In the genomic region with DNA sequence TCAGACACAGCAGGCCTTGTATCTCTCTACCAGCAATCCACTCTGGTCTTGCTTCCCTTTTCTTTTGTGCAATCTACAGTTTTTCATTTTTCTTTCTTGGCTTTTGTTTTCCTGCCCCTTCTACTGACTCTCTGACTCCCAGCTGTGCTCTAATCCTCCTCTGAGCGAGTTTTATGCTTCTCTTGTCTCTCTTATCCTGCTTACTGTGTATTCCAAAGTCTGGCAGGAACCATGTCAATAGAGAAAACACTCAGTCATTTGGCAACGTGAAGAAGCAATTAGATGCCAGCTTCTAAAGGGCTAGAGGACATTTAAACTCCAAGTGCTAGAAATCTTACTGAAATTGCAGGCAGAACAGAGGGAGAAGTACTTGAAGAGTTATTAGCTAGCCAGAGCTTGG, we compare ENCODE assay signal across 16 cellular contexts.
DNase-seq lines count a peak whose midpoint lies in the region; ATAC-seq and TF ChIP-seq lines count a peak whose summit lies in the region.
"Had no signal": no experiment of that assay in that cellular context is flagged by ENCODE, and none has a peak within 500 bp of the region (broad histone marks: within the 10 kb centered on the region; RNA-seq: fewer than 3 reads in every experiment).

No MANE protein-coding gene starts in this region.

- H3K27me3 ChIP-seq in GM23338 (ENCODE audit: insufficient read depth) (no peaks in the 10 kb centered on the region), mesendoderm (ENCODE audit: insufficient read depth, low read length, poor library complexity) (no peaks in the 10 kb centered on the region), suprapubic skin (no peaks in the 10 kb centered on the region)
- H3K27me3 ChIP-seq: SJSA1 had no signal

- ATAC-seq in GM23338: no peak
- ATAC-seq in GM19351 (IDR thresholded peaks at IDR 0.05; ENCODE audit: unreplicated experiment): no peak
- ATAC-seq in HG03439 (IDR thresholded peaks at IDR 0.05; ENCODE audit: unreplicated experiment): no peak
- ATAC-seq: CD8-positive, alpha-beta T cell had no signal

- no peak overlapping the region for H3K9ac ChIP-seq in mesendoderm (ENCODE audit: low read length)

- no peak overlapping the region for H2BK15ac ChIP-seq in mesendoderm (replicated peaks; ENCODE audit: low read depth)

- H3K23ac ChIP-seq in mesendoderm (ENCODE audit: low read length): no peak overlapping the region

- H3K79me2 ChIP-seq in GM23338 (replicated peaks; ENCODE audit: insufficient read depth) (no peaks in the 10 kb centered on the region), mesendoderm (ENCODE audit: control insufficient read depth, insufficient read depth, low read length) (no peaks in the 10 kb centered on the region)

- 0 out of 2 replicates have a peak overlapping the region, but pooled peaks have one; percentile 30 for H3K27ac Mint-ChIP-seq in GM23338
- H3K27ac Mint-ChIP-seq: CD8-positive, alpha-beta T cell had no signal

- H3K18ac ChIP-seq in mesendoderm (ENCODE audit: low read length): peak overlapping the region; percentile 39

- H3K9me2 ChIP-seq in GM23338 (ENCODE audit: insufficient read depth): peaks cover 3% of the 10 kb centered on the region; the same call in 1 of the 2 replicates

- H4K8ac ChIP-seq in mesendoderm (ENCODE audit: low read depth, low read length): no peak overlapping the region

- WGBS in mesendoderm (ENCODE audit: extremely low coverage, insufficient coverage, low lambda C conversion rate): no CpG with 5 or more reads among the region's 2 CpGs
- WGBS in suprapubic skin: 17% methylated on average over 2 of the region's 2 CpGs

- no peak overlapping the region for H3K27ac ChIP-seq in GM23338 (ENCODE audit: low read depth)
- H3K27ac ChIP-seq in mesendoderm (ENCODE audit: low read depth, low read length): peak overlapping the region; percentile 67
- H3K27ac ChIP-seq in suprapubic skin: no peak overlapping the region
- H3K27ac ChIP-seq: PC-9, SJSA1 had no signal

- H3K36me3 Mint-ChIP-seq in GM23338 (ENCODE audit: low read depth): no peaks in the 10 kb centered on the region
- H3K36me3 Mint-ChIP-seq: CD8-positive, alpha-beta T cell had no signal

- H2BK120ac ChIP-seq in mesendoderm (ENCODE audit: low read depth, low read length): no peak overlapping the region

- H3K4me1 Mint-ChIP-seq in GM23338: peaks cover 31% of the 10 kb centered on the region

- no peak overlapping the region for H3K4me3 ChIP-seq in GM23338
- no peak overlapping the region for H3K4me3 ChIP-seq in mesendoderm (ENCODE audit: low read length)
- no peak overlapping the region for H3K4me3 ChIP-seq in suprapubic skin
- H3K4me3 ChIP-seq: PC-9, SJSA1 had no signal

- TF ChIP-seq EP300 in suprapubic skin (IDR thresholded peaks at IDR 0.05): no peak

- no peaks in the 10 kb centered on the region for H3F3A ChIP-seq in GM23338 (replicated peaks; ENCODE audit: low read depth)

- no peak overlapping the region for H2AK5ac ChIP-seq in mesendoderm (ENCODE audit: low read length)

- H3K36me3 ChIP-seq in GM23338 (ENCODE audit: insufficient read depth) (no peaks in the 10 kb centered on the region), mesendoderm (ENCODE audit: control insufficient read depth, insufficient read depth, low read length) (no peaks in the 10 kb centered on the region), suprapubic skin (no peaks in the 10 kb centered on the region)
- H3K36me3 ChIP-seq: SJSA1 had no signal

- H3K4me2 ChIP-seq in GM23338 (no peak overlapping the region), mesendoderm (ENCODE audit: low read length) (no peak overlapping the region)
- H3K4me2 ChIP-seq: PC-9 had no signal

- no peaks in the 10 kb centered on the region for H3K9me3 ChIP-seq in suprapubic skin
- H3K9me3 ChIP-seq: SJSA1 had no signal

- H4K20me1 ChIP-seq in GM23338 (replicated peaks; ENCODE audit: insufficient read depth): no peaks in the 10 kb centered on the region

- TF ChIP-seq POLR2A in suprapubic skin (IDR thresholded peaks at IDR 0.05): no peak

- no peak overlapping the region for H3K56ac ChIP-seq in mesendoderm (ENCODE audit: low read length)

- H3K4ac ChIP-seq in mesendoderm (ENCODE audit: low read depth, low read length): no peak overlapping the region

- peak; percentile 19 for DNase-seq in NCI-H1092 treated with DMSO at 0.1 percent for 48 hours (lab: John Stamatoyannopoulos, UW)
- DNase-seq in NCI-H1092 (lab: John Stamatoyannopoulos, UW): no peak
- no peak for DNase-seq in GM23338 (ENCODE audit: low spot score)
- DNase-seq in NCI-H2227 (lab: John Stamatoyannopoulos, UW; ENCODE audit: unreplicated experiment): peak; percentile 14
- peak; percentile 94 for DNase-seq in mesendoderm
- DNase-seq in suprapubic skin (ENCODE audit: low spot score in 2 of 2): no peak
- DNase-seq: 8988T; CD8-positive, alpha-beta T cell; KG1; NCI-H2029 treated with DMSO at 0.1 percent for 48 hours; NCI-H345; NCI-H526 treated with DMSO at 0.1 percent for 48 hours; PC-9 had no signal

- H3K9me3 Mint-ChIP-seq in GM23338: no peaks in the 10 kb centered on the region

- H2BK5ac ChIP-seq in mesendoderm (ENCODE audit: low read length): no peak overlapping the region

- TF ChIP-seq CTCF in GM23338 (conservative IDR thresholded peaks at IDR 0.05; ENCODE audit: low read depth in 2 of 2) (no peak), suprapubic skin (IDR thresholded peaks at IDR 0.05) (no peak)

- H3K79me1 ChIP-seq in mesendoderm (ENCODE audit: low read length): no peaks in the 10 kb centered on the region

- peaks cover 7% of the 10 kb centered on the region for H3K27me3 Mint-ChIP-seq in GM23338 (ENCODE audit: insufficient read depth, low read depth, poor library complexity)

- peaks cover 11% of the 10 kb centered on the region for H3K4me1 ChIP-seq in GM23338 (ENCODE audit: insufficient read depth)
- H3K4me1 ChIP-seq in mesendoderm (ENCODE audit: control insufficient read depth, low read depth, low read length): peaks cover 8% of the 10 kb centered on the region
- no peaks in the 10 kb centered on the region for H3K4me1 ChIP-seq in suprapubic skin
- H3K4me1 ChIP-seq: SJSA1 had no signal

- no peak overlapping the region for H4K5ac ChIP-seq in mesendoderm (ENCODE audit: low read length)

- no peak overlapping the region for H3K4me3 Mint-ChIP-seq in GM23338
- H3K4me3 Mint-ChIP-seq: CD8-positive, alpha-beta T cell had no signal

- H2AFZ ChIP-seq in GM23338: peak overlapping the region; percentile 12; the same call in 1 of the 2 replicates
- H2AFZ ChIP-seq: PC-9 had no signal

TF ChIP-seq in GM23338, 12 proteins besides CTCF, POLR2A, EP300 and RAD21 (continues in another document):
- no peak for TF ChIP-seq ZNF114 (CRISPR knock-in tag; IDR thresholded peaks at IDR 0.05)
- TF ChIP-seq ZNF331 (CRISPR knock-in tag; IDR thresholded peaks at IDR 0.05; ENCODE audit: low read depth): no peak
- TF ChIP-seq EZH2 (IDR thresholded peaks at IDR 0.05; ENCODE audit: low read depth, unreplicated experiment): no peak
- no peak for TF ChIP-seq STAT1 (IDR thresholded peaks at IDR 0.05; ENCODE audit: unreplicated experiment)
- no peak for TF ChIP-seq NANOG (IDR thresholded peaks at IDR 0.05; ENCODE audit: borderline replicate concordance)
- TF ChIP-seq POLR2AphosphoS5 (IDR thresholded peaks at IDR 0.05; ENCODE audit: low read depth): no peak
- no peak for TF ChIP-seq JUNB (IDR thresholded peaks at IDR 0.05; ENCODE audit: unreplicated experiment)

Comparison
In these comparisons a context has a peak if more than half of its experiments do, and no peak if none do; other contexts are left out.
1. DNase-seq: peak in NCI-H1092 treated with DMSO at 0.1 percent for 48 hours (single experiment), NCI-H2227 (single experiment) and mesendoderm (single experiment); none in NCI-H1092 (single experiment), GM23338 (single experiment) and suprapubic skin (0 of 2).